In genomic region chr1:67898033-67898726, GRCh38 we compare ENCODE assay signal across 1 cellular context.
TF ChIP-seq lines count a peak whose summit lies in the region.

No MANE protein-coding gene starts in this region.

TF ChIP-seq in K562, 482 proteins besides CTCF, POLR2A, EP300 and RAD21 (continues in another document):
- TF ChIP-seq ESRRA (IDR thresholded peaks at IDR 0.05; ENCODE audit: borderline replicate concordance, low read depth) (peak; percentile 17; the same call in 1 of the 2 replicates), SAFB (IDR thresholded peaks at IDR 0.05; ENCODE audit: borderline replicate concordance, low read depth, low read length) (no peak), MXD1 (CRISPR knock-in tag; IDR thresholded peaks at IDR 0.05; ENCODE audit: borderline replicate concordance, poor library complexity, severe bottlenecking) (no peak), SOX6 (IDR thresholded peaks at IDR 0.05) (peak; percentile 69; the same call in 1 of the 2 replicates), DIDO1 (tag; IDR thresholded peaks at IDR 0.05; ENCODE audit: low read depth) (0 out of 2 replicates have a peak, but pooled peaks have one; percentile 17), ZNF354B (CRISPR knock-in tag; IDR thresholded peaks at IDR 0.05) (no peak), PHTF2 (CRISPR knock-in tag; IDR thresholded peaks at IDR 0.05) (no peak), NCOR1 (IDR thresholded peaks at IDR 0.05) (peak; percentile 69), ERF (CRISPR knock-in tag; IDR thresholded peaks at IDR 0.05) (no peak), ZNF778 (CRISPR knock-in tag; IDR thresholded peaks at IDR 0.05) (no peak), THAP12 (CRISPR knock-in tag; IDR thresholded peaks at IDR 0.05) (no peak), DPF2 (IDR thresholded peaks at IDR 0.05) (peak; percentile 60), E4F1 (CRISPR knock-in tag; IDR thresholded peaks at IDR 0.05; ENCODE audit: borderline replicate concordance) (no peak), ZNF766 (CRISPR knock-in tag; conservative IDR thresholded peaks at IDR 0.05) (0 out of 2 replicates have a peak, but pooled peaks have one; percentile 24), ZNF311 (CRISPR knock-in tag; IDR thresholded peaks at IDR 0.05) (peak; percentile 76), ZNF655 (CRISPR knock-in tag; IDR thresholded peaks at IDR 0.05) (no peak), ZNF121 (CRISPR knock-in tag; conservative IDR thresholded peaks at IDR 0.05) (no peak), TEAD1 (CRISPR knock-in tag; IDR thresholded peaks at IDR 0.05) (peak in 1 of 2 experiments; percentile 93; a peak in 2 of 4 replicates), PRMT5 (CRISPR knock-in tag; IDR thresholded peaks at IDR 0.05) (no peak), STAT6 (CRISPR knock-in tag; IDR thresholded peaks at IDR 0.05) (no peak), ZNF77 (CRISPR knock-in tag; IDR thresholded peaks at IDR 0.05) (no peak), ZKSCAN8 (CRISPR knock-in tag; IDR thresholded peaks at IDR 0.05) (no peak), STAT5A (IDR thresholded peaks at IDR 0.05; ENCODE audit: borderline replicate concordance, low read length) (peak; percentile 57; the same call in 1 of the 2 replicates), ZNF644 (tag; IDR thresholded peaks at IDR 0.05; ENCODE audit: low read depth) (no peak; the same call in 1 of the 2 replicates), UBTF (IDR thresholded peaks at IDR 0.05; ENCODE audit: borderline replicate concordance in 1 of 2, low read depth in 2 of 2, low read length in 2 of 2) (0 out of 4 replicates have a peak, but pooled peaks have one; percentile 24 to 33), DDX20 (tag; IDR thresholded peaks at IDR 0.05; ENCODE audit: low read depth) (no peak), HMG20B (CRISPR knock-in tag; IDR thresholded peaks at IDR 0.05) (no peak), HNRNPK (IDR thresholded peaks at IDR 0.05; ENCODE audit: low read depth, low read length, poor library complexity, severe bottlenecking) (no peak), SP1 (CRISPR knock-in tag; IDR thresholded peaks at IDR 0.05) (0 out of 2 replicates have a peak, but pooled peaks have one; percentile 32), RFX1 (IDR thresholded peaks at IDR 0.05) (peak; percentile 39; the same call in 1 of the 2 replicates), RBM39 (optimal IDR thresholded peaks at IDR 0.05; ENCODE audit: low read depth, low read length) (no peak), ZNF79 (CRISPR knock-in tag; IDR thresholded peaks at IDR 0.05; ENCODE audit: low read depth) (peak; percentile 33; the same call in 1 of the 2 replicates), ZNF584 (CRISPR knock-in tag; IDR thresholded peaks at IDR 0.05; ENCODE audit: low read depth) (peak; percentile 24; the same call in 1 of the 2 replicates), U2AF1 (optimal IDR thresholded peaks at IDR 0.05; ENCODE audit: low read depth, low read length) (no peak), GTF2E2 (tag; IDR thresholded peaks at IDR 0.05) (peak; percentile 86), ZNF76 (CRISPR knock-in tag; IDR thresholded peaks at IDR 0.05; ENCODE audit: borderline replicate concordance) (0 out of 2 replicates have a peak, but pooled peaks have one; percentile 53), E2F1 (CRISPR knock-in tag; IDR thresholded peaks at IDR 0.05) (no peak), PATZ1 (CRISPR knock-in tag; IDR thresholded peaks at IDR 0.05; ENCODE audit: borderline replicate concordance) (0 out of 2 replicates have a peak, but pooled peaks have one; percentile 36), SREBF1 (IDR thresholded peaks at IDR 0.05; ENCODE audit: borderline replicate concordance, low read depth, low read length) (no peak), ZNF449 (CRISPR knock-in tag; IDR thresholded peaks at IDR 0.05) (peak; percentile 14), TRIM25 (IDR thresholded peaks at IDR 0.05; ENCODE audit: borderline replicate concordance) (no peak), USF1 (CRISPR knock-in tag; IDR thresholded peaks at IDR 0.05) (no peak), DMBX1 (CRISPR knock-in tag; IDR thresholded peaks at IDR 0.05; ENCODE audit: borderline replicate concordance) (peak; percentile 86), SETDB1 (IDR thresholded peaks at IDR 0.05; ENCODE audit: low read length) (no peak)
